1 cellular context compared by ENCODE assay signal in genomic region chr2:69764286-69765058, GRCh38.
TF ChIP-seq lines count a peak whose summit lies in the region.

No MANE protein-coding gene starts in this region.

TF ChIP-seq in HepG2, 621 proteins besides CTCF, POLR2A, EP300 and RAD21 (continued from another document and continues in another):
- 0 out of 2 replicates have a peak, but pooled peaks have one; percentile 14 for TF ChIP-seq ZBTB25 (CRISPR knock-in tag; IDR thresholded peaks at IDR 0.05)
- TF ChIP-seq, protein P1, sequence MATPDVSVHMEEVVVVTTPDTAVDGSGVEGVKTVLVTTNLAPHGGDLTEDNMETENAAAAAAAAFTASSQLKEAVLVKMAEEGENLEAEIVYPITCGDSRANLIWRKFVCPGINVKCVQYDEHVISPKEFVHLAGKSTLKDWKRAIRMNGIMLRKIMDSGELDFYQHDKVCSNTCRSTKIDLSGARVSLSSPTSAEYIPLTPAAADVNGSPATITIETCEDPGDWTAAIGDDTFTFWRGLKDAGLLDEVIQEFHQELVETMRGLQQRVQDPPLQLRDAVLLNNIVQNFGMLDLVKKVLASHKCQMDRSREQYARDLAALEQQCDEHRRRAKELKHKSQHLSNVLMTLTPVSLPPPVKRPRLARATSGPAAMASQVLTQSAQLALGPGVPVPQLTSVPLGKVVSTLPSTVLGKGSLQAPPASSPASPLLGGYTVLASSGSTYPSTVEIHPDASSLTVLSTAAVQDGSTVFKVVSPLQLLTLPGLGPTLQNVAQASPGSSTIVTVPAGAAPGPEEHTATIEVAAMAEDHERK (CRISPR knock-in tag; IDR thresholded peaks at IDR 0.05; ENCODE audit: low read depth) = no peak
- TF ChIP-seq SNAPC4 (CRISPR knock-in tag; IDR thresholded peaks at IDR 0.05) = no peak
- TF ChIP-seq NFKBIZ (CRISPR knock-in tag; IDR thresholded peaks at IDR 0.05) = no peak
- no peak for TF ChIP-seq ZNF430 (CRISPR knock-in tag; IDR thresholded peaks at IDR 0.05)
- no peak for TF ChIP-seq ZNF891 (CRISPR knock-in tag; IDR thresholded peaks at IDR 0.05)
- no peak for TF ChIP-seq ZNF800 (CRISPR knock-in tag; IDR thresholded peaks at IDR 0.05)
- peak; percentile 59 for TF ChIP-seq HDAC1 (CRISPR knock-in tag; IDR thresholded peaks at IDR 0.05)
- no peak for TF ChIP-seq JARID2 (CRISPR knock-in tag; IDR thresholded peaks at IDR 0.05; ENCODE audit: insufficient replicate concordance)
- 0 out of 2 replicates have a peak, but pooled peaks have one; percentile 53 for TF ChIP-seq SIN3A (IDR thresholded peaks at IDR 0.05; ENCODE audit: borderline replicate concordance, low read depth, low read length)
- 0 out of 2 replicates have a peak, but pooled peaks have one; percentile 32 for TF ChIP-seq FOSL2 (CRISPR knock-in tag; IDR thresholded peaks at IDR 0.05)
- TF ChIP-seq, protein P2, sequence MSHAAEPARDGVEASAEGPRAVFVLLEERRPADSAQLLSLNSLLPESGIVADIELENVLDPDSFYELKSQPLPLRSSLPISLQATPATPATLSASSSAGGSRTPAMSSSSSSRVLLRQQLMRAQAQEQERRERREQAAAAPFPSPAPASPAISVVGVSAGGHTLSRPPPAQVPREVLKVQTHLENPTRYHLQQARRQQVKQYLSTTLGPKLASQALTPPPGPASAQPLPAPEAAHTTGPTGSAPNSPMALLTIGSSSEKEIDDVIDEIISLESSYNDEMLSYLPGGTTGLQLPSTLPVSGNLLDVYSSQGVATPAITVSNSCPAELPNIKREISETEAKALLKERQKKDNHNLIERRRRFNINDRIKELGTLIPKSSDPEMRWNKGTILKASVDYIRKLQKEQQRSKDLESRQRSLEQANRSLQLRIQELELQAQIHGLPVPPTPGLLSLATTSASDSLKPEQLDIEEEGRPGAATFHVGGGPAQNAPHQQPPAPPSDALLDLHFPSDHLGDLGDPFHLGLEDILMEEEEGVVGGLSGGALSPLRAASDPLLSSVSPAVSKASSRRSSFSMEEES (CRISPR knock-in tag; IDR thresholded peaks at IDR 0.05) = no peak
- TF ChIP-seq ETV6 (CRISPR knock-in tag; conservative IDR thresholded peaks at IDR 0.05) = no peak
- TF ChIP-seq ZNF619 (CRISPR knock-in tag; IDR thresholded peaks at IDR 0.05) = no peak
- TF ChIP-seq, protein P3, sequence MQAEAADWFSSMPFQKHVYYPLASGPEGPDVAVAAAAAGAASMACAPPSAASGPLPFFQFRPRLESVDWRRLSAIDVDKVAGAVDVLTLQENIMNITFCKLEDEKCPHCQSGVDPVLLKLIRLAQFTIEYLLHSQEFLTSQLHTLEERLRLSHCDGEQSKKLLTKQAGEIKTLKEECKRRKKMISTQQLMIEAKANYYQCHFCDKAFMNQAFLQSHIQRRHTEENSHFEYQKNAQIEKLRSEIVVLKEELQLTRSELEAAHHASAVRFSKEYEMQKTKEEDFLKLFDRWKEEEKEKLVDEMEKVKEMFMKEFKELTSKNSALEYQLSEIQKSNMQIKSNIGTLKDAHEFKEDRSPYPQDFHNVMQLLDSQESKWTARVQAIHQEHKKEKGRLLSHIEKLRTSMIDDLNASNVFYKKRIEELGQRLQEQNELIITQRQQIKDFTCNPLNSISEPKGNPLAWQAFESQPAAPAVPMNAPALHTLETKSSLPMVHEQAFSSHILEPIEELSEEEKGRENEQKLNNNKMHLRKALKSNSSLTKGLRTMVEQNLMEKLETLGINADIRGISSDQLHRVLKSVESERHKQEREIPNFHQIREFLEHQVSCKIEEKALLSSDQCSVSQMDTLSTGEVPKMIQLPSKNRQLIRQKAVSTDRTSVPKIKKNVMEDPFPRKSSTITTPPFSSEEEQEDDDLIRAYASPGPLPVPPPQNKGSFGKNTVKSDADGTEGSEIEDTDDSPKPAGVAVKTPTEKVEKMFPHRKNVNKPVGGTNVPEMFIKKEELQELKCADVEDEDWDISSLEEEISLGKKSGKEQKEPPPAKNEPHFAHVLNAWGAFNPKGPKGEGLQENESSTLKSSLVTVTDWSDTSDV (CRISPR knock-in tag; IDR thresholded peaks at IDR 0.05) = no peak
- no peak for TF ChIP-seq TCF7L2 (IDR thresholded peaks at IDR 0.05; ENCODE audit: low read depth, low read length)
- TF ChIP-seq KDM1A (CRISPR knock-in tag; IDR thresholded peaks at IDR 0.05) = 0 out of 2 replicates have a peak, but pooled peaks have one; percentile 10
- TF ChIP-seq MAX (IDR thresholded peaks at IDR 0.05) = peak; percentile 87
- TF ChIP-seq, protein P4, sequence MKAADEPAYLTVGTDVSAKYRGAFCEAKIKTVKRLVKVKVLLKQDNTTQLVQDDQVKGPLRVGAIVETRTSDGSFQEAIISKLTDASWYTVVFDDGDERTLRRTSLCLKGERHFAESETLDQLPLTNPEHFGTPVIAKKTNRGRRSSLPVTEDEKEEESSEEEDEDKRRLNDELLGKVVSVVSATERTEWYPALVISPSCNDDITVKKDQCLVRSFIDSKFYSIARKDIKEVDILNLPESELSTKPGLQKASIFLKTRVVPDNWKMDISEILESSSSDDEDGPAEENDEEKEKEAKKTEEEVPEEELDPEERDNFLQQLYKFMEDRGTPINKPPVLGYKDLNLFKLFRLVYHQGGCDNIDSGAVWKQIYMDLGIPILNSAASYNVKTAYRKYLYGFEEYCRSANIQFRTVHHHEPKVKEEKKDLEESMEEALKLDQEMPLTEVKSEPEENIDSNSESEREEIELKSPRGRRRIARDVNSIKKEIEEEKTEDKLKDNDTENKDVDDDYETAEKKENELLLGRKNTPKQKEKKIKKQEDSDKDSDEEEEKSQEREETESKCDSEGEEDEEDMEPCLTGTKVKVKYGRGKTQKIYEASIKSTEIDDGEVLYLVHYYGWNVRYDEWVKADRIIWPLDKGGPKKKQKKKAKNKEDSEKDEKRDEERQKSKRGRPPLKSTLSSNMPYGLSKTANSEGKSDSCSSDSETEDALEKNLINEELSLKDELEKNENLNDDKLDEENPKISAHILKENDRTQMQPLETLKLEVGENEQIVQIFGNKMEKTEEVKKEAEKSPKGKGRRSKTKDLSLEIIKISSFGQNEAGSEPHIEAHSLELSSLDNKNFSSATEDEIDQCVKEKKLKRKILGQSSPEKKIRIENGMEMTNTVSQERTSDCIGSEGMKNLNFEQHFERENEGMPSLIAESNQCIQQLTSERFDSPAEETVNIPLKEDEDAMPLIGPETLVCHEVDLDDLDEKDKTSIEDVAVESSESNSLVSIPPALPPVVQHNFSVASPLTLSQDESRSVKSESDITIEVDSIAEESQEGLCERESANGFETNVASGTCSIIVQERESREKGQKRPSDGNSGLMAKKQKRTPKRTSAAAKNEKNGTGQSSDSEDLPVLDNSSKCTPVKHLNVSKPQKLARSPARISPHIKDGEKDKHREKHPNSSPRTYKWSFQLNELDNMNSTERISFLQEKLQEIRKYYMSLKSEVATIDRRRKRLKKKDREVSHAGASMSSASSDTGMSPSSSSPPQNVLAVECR (CRISPR knock-in tag; IDR thresholded peaks at IDR 0.05; ENCODE audit: borderline replicate concordance) = peak; percentile 42; the same call in 1 of the 2 replicates
- TF ChIP-seq NR2F1 (CRISPR knock-in tag; IDR thresholded peaks at IDR 0.05) = peak in 1 of 2 experiments; percentile 27; a peak in 1 of 4 replicates
- peak; percentile 65 for TF ChIP-seq RFX3 (CRISPR knock-in tag; IDR thresholded peaks at IDR 0.05)
- peak; percentile 42; the same call in 1 of the 2 replicates for TF ChIP-seq PPARG (CRISPR knock-in tag; conservative IDR thresholded peaks at IDR 0.05)
- 0 out of 2 replicates have a peak, but pooled peaks have one; percentile 32 for TF ChIP-seq RARA (CRISPR knock-in tag; IDR thresholded peaks at IDR 0.05)
- TF ChIP-seq E2F1 (CRISPR knock-in tag; IDR thresholded peaks at IDR 0.05) = no peak
- TF ChIP-seq, protein P5, sequence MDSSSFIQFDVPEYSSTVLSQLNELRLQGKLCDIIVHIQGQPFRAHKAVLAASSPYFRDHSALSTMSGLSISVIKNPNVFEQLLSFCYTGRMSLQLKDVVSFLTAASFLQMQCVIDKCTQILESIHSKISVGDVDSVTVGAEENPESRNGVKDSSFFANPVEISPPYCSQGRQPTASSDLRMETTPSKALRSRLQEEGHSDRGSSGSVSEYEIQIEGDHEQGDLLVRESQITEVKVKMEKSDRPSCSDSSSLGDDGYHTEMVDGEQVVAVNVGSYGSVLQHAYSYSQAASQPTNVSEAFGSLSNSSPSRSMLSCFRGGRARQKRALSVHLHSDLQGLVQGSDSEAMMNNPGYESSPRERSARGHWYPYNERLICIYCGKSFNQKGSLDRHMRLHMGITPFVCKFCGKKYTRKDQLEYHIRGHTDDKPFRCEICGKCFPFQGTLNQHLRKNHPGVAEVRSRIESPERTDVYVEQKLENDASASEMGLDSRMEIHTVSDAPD (CRISPR knock-in tag; IDR thresholded peaks at IDR 0.05) = 0 out of 2 replicates have a peak, but pooled peaks have one; percentile 11
- 0 out of 4 replicates have a peak, but pooled peaks of 1 of the 2 experiments have one; percentile 26 for TF ChIP-seq KLF16 (CRISPR knock-in tag; IDR thresholded peaks at IDR 0.05)
- TF ChIP-seq SOX6 (IDR thresholded peaks at IDR 0.05) = no peak
- peak; percentile 18; the same call in 1 of the 2 replicates for TF ChIP-seq SOX6 (CRISPR knock-in tag; IDR thresholded peaks at IDR 0.05)
- no peak for TF ChIP-seq ZMAT3 (CRISPR knock-in tag; conservative IDR thresholded peaks at IDR 0.05)
- no peak for TF ChIP-seq CREB3 (CRISPR knock-in tag; IDR thresholded peaks at IDR 0.05)
